Comparison of ENCODE assay signal across 1 cellular context in genomic region chr3:49927798-49928197, GRCh38.
TF ChIP-seq lines count a peak whose summit lies in the region.

No MANE protein-coding gene starts in this region.

TF ChIP-seq in HCT116, 20 proteins besides CTCF, POLR2A, EP300 and RAD21:
- TF ChIP-seq MAX (IDR thresholded peaks at IDR 0.05) (no peak), SP1 (IDR thresholded peaks at IDR 0.05; ENCODE audit: low read depth) (no peak), EGR1 (IDR thresholded peaks at IDR 0.05; ENCODE audit: low read depth) (no peak), SIN3A (IDR thresholded peaks at IDR 0.05; ENCODE audit: low read depth) (no peak), ZFX (IDR thresholded peaks at IDR 0.05) (no peak), SRF (IDR thresholded peaks at IDR 0.05; ENCODE audit: low read depth) (no peak), ATF3 (IDR thresholded peaks at IDR 0.05) (no peak)
